8 cellular contexts compared by ENCODE assay signal in genomic region chr11:83073248-83073647, GRCh38. TPM values are rescaled to one million over a fixed set of nuclear protein-coding genes. Genes with fewer than 3 reads are reported as not detected.
DNase-seq lines count a peak whose midpoint lies in the region; ATAC-seq, FAIRE-seq and TF ChIP-seq lines count a peak whose summit lies in the region.

No MANE protein-coding gene starts in this region.

- H3K9me3 Mint-ChIP-seq in activated CD4-positive, alpha-beta memory T cell treated with anti-CD3 and anti-CD28 coated beads for 36 hours = no peaks in the 10 kb centered on the region

- no peaks in the 10 kb centered on the region for H3K27me3 Mint-ChIP-seq in activated CD4-positive, alpha-beta memory T cell treated with anti-CD3 and anti-CD28 coated beads for 36 hours

- H3K27ac Mint-ChIP-seq in activated CD4-positive, alpha-beta memory T cell treated with anti-CD3 and anti-CD28 coated beads for 36 hours = no peak overlapping the region

- peak overlapping the region; percentile 70 for H3K4me2 ChIP-seq in MM.1S (ENCODE audit: low read depth, low read length)
- peak overlapping the region; percentile 49 for H3K4me2 ChIP-seq in fibroblast of lung (ENCODE audit: extremely low read depth, insufficient read depth, low read length)
- H3K4me2 ChIP-seq in trophoblast cell (ENCODE audit: low read length) = peak overlapping the region; percentile 71

- H3K36me3 ChIP-seq in MM.1S (replicated peaks; ENCODE audit: insufficient read depth, low read length) = peaks cover 6% of the 10 kb centered on the region; the same call in 1 of the 2 replicates
- peaks cover 3% of the 10 kb centered on the region for H3K36me3 ChIP-seq in fibroblast of lung (ENCODE audit: control insufficient read depth, insufficient read depth, low read length)
- peaks cover 8 to 13% of the 10 kb centered on the region in 2 experiments for H3K36me3 ChIP-seq in trophoblast cell (ENCODE audit: control insufficient read depth in 1 of 2, insufficient read depth in 2 of 2, low read length in 2 of 2)

- POLR2A ChIA-PET in activated CD4-positive, alpha-beta memory T cell treated with anti-CD3 and anti-CD28 coated beads for 36 hours (lab: Charles Lee) = interaction anchor here (1.1 to 5.2 kb wide), 5 partner anchors 12 to 172 kb away, joined by 3 to 45 read pairs (median 5); partner anchors contain the start of genes DDIAS, PCF11 and PRCP

- H4K8ac ChIP-seq in trophoblast cell (ENCODE audit: low read depth, low read length) = no peak overlapping the region

- no peak overlapping the region for H3K4ac ChIP-seq in trophoblast cell (ENCODE audit: low read depth, low read length)

- peaks cover 74% of the 10 kb centered on the region for H3K79me2 ChIP-seq in MM.1S (ENCODE audit: low read length)
- peaks cover 53% of the 10 kb centered on the region for H3K79me2 ChIP-seq in fibroblast of lung (ENCODE audit: control insufficient read depth, insufficient read depth, low read length)
- H3K79me2 ChIP-seq in trophoblast cell (ENCODE audit: control insufficient read depth, insufficient read depth, low read length, poor library complexity) = peaks cover 11% of the 10 kb centered on the region

- no peak overlapping the region for H2AFZ ChIP-seq in MM.1S (ENCODE audit: low read length)
- no peak overlapping the region for H2AFZ ChIP-seq in fibroblast of lung (ENCODE audit: low read length)
- H2AFZ ChIP-seq in trophoblast cell (ENCODE audit: insufficient read depth, low read length, poor library complexity) = no peak overlapping the region

- intact Hi-C loops in activated CD4-positive, alpha-beta memory T cell treated with anti-CD3 and anti-CD28 coated beads for 36 hours (cut with micrococcal nuclease) = loop anchor here (2.0 to 5.0 kb wide), 2 partner anchors 44 to 146 kb away; no protein-coding TSS in a partner anchor

- H3K27ac ChIP-seq in MM.1S (ENCODE audit: low read length) = no peak overlapping the region
- peak overlapping the region; percentile 98 for H3K27ac ChIP-seq in fibroblast of lung (ENCODE audit: insufficient read depth, low read length)
- no peak overlapping the region for H3K27ac ChIP-seq in trophoblast cell (ENCODE audit: low read depth, low read length)

- peaks cover 31% of the 10 kb centered on the region for H3K36me3 Mint-ChIP-seq in activated CD4-positive, alpha-beta memory T cell treated with anti-CD3 and anti-CD28 coated beads for 36 hours

- CTCF ChIA-PET in activated CD4-positive, alpha-beta memory T cell treated with anti-CD3 and anti-CD28 coated beads for 36 hours (lab: Charles Lee) = interaction anchor here (0.6 to 1.0 kb wide), 2 partner anchors 16 to 113 kb away, joined by 3 to 5 read pairs; no protein-coding TSS in a partner anchor

- H3K23ac ChIP-seq in trophoblast cell (ENCODE audit: low read length) = no peak overlapping the region

- no peak overlapping the region for H2BK120ac ChIP-seq in trophoblast cell (ENCODE audit: insufficient read depth, low read length, poor library complexity)

- no CpG with 5 or more reads among the region's 1 CpG for WGBS in trophoblast cell (ENCODE audit: extremely low coverage, insufficient coverage, insufficient read length)

- TF ChIP-seq CTCF in D721Med (IDR thresholded peaks at IDR 0.05; ENCODE audit: insufficient read depth, missing control alignments) (no peak), MM.1S (IDR thresholded peaks at IDR 0.05; ENCODE audit: low read length) (no peak), fibroblast of lung (conservative IDR thresholded peaks at IDR 0.05 in 1 of 2, IDR thresholded peaks at IDR 0.05 in 1 of 2; ENCODE audit: low read depth in 1 of 2, low read length in 2 of 2) (no peak)

- H3K4me1 Mint-ChIP-seq in activated CD4-positive, alpha-beta memory T cell treated with anti-CD3 and anti-CD28 coated beads for 36 hours (ENCODE audit: low read depth) = peaks cover 30% of the 10 kb centered on the region

- peaks cover 13% of the 10 kb centered on the region for H3K79me1 ChIP-seq in trophoblast cell (ENCODE audit: low read length)

- H2AK5ac ChIP-seq in trophoblast cell (ENCODE audit: low read length) = no peak overlapping the region

- DNase-seq in D721Med (ENCODE audit: insufficient read length, low spot score) = no peak
- no peak for DNase-seq in MM.1S
- DNase-seq in fibroblast of lung (ENCODE audit: low read depth in 2 of 2) = no peak
- no peak for DNase-seq in trophoblast cell
- no peak for DNase-seq in activated CD4-positive, alpha-beta memory T cell treated with anti-CD3 and anti-CD28 coated beads for 36 hours
- no peak for DNase-seq in left lobe of liver (ENCODE audit: low spot score)
- DNase-seq in activated CD4-positive, alpha-beta T cell treated with anti-CD3 and anti-CD28 coated beads, Interleukin-2, amount 50 U/mL, for 4 hours = no peak

- H2BK5ac ChIP-seq in trophoblast cell (ENCODE audit: low read depth, low read length, poor library complexity) = no peak overlapping the region

- H3K9ac ChIP-seq in MM.1S (ENCODE audit: low read length) (peak overlapping the region; percentile 95; the same call in 1 of the 2 replicates), fibroblast of lung (ENCODE audit: insufficient read depth, low read length) (no peak overlapping the region), trophoblast cell (ENCODE audit: low read length) (no peak overlapping the region)

- H3K4me1 ChIP-seq in MM.1S (ENCODE audit: low read length) = peaks cover 33% of the 10 kb centered on the region
- peaks cover 10% of the 10 kb centered on the region for H3K4me1 ChIP-seq in fibroblast of lung (ENCODE audit: control insufficient read depth, extremely low read depth, insufficient read depth, low read length)
- H3K4me1 ChIP-seq in trophoblast cell (ENCODE audit: control insufficient read depth in 1 of 2, insufficient read depth in 2 of 2, low read length in 2 of 2) = peaks cover 4 to 9% of the 10 kb centered on the region in 2 experiments

- no peak overlapping the region for H3K18ac ChIP-seq in trophoblast cell (ENCODE audit: low read length)

- H4K20me1 ChIP-seq in MM.1S (ENCODE audit: insufficient read depth, low read length) = no peaks in the 10 kb centered on the region
- H4K20me1 ChIP-seq in fibroblast of lung (ENCODE audit: control insufficient read depth, extremely low read depth, insufficient read depth, low read length) = no peaks in the 10 kb centered on the region

- peak; percentile 21 for FAIRE-seq in D721Med (lab: Jason Lieb, UNC)

- no peaks in the 10 kb centered on the region for H3K27me3 ChIP-seq in MM.1S (replicated peaks; ENCODE audit: insufficient read depth, low read length)
- H3K27me3 ChIP-seq in fibroblast of lung (ENCODE audit: control insufficient read depth, insufficient read depth, low read length) = no peaks in the 10 kb centered on the region
- H3K27me3 ChIP-seq in trophoblast cell (ENCODE audit: insufficient read depth, low read length) = no peaks in the 10 kb centered on the region

- no peak overlapping the region for H3K4me3 Mint-ChIP-seq in activated CD4-positive, alpha-beta memory T cell treated with anti-CD3 and anti-CD28 coated beads for 36 hours

- H3K4me3 ChIP-seq in MM.1S (ENCODE audit: low read length) (peak overlapping the region; percentile 99), fibroblast of lung (replicated peaks in 1 of 4; ENCODE audit: control extremely low read depth in 1 of 4, insufficient read depth in 1 of 4, low read depth in 3 of 4, low read length in 4 of 4) (peak overlapping the region; percentile 77 to 87 (median 82)), trophoblast cell (ENCODE audit: low read depth, low read length) (no peak overlapping the region)

- ATAC-seq in left lobe of liver = no peak
- ATAC-seq in GM19452 (IDR thresholded peaks at IDR 0.05; ENCODE audit: unreplicated experiment) = no peak

- H3K9me3 ChIP-seq in MM.1S (replicated peaks; ENCODE audit: insufficient read depth, low read length) (no peaks in the 10 kb centered on the region), fibroblast of lung (ENCODE audit: control insufficient read depth, insufficient read depth, low read depth, low read length) (no peaks in the 10 kb centered on the region), trophoblast cell (ENCODE audit: insufficient read depth, low read depth, low read length) (no peaks in the 10 kb centered on the region)

- no peak overlapping the region for H4K12ac ChIP-seq in trophoblast cell (ENCODE audit: low read depth, low read length)

- H3K14ac ChIP-seq in trophoblast cell (ENCODE audit: low read length) = no peak overlapping the region

- no peak overlapping the region for H2BK12ac ChIP-seq in trophoblast cell (ENCODE audit: low read length)

- H4K91ac ChIP-seq in trophoblast cell (ENCODE audit: low read depth, low read length) = no peak overlapping the region

- H3F3A ChIP-seq in MM.1S (ENCODE audit: insufficient read depth, low read length) = peaks cover 10% of the 10 kb centered on the region; the same call in 1 of the 2 replicates

- no peaks in the 10 kb centered on the region for H3K9me2 ChIP-seq in MM.1S (replicated peaks; ENCODE audit: insufficient read depth, low read length)

RNA-seq across cellular contexts. Expression of gene RAB30, which starts 1.6 kb away (rescaled TPM):
- 19.3 and 45.2 TPM in 2 replicates for total RNA-seq in fibroblast of lung
- 21.0 and 33.9 TPM in 2 replicates for polyA plus RNA-seq in fibroblast of lung
- 15.1 and 25.3 TPM in 2 replicates for polyA plus RNA-seq in fibroblast of lung (2012)
- polyA minus RNA-seq in fibroblast of lung (ENCODE audit: low replicate concordance) = 8.3 and 15.3 TPM in 2 replicates
- 4.2 and 4.3 TPM in 2 replicates for polyA plus RNA-seq in trophoblast cell (2013)
- total RNA-seq in activated CD4-positive, alpha-beta memory T cell treated with anti-CD3 and anti-CD28 coated beads for 36 hours = 10 to 100 TPM; 11.5 to 12.9 TPM
- 8.8 TPM for total RNA-seq in left lobe of liver
